In genomic region chr12:32454075-32454474, GRCh38 we compare ENCODE assay signal across 13 cellular contexts. TPM values are rescaled to one million over a fixed set of nuclear protein-coding genes. Genes with fewer than 3 reads are reported as not detected.
DNase-seq lines count a peak whose midpoint lies in the region; ATAC-seq and TF ChIP-seq lines count a peak whose summit lies in the region.
"Had no signal": no experiment of that assay in that cellular context is flagged by ENCODE, and none has a peak within 500 bp of the region (broad histone marks: within the 10 kb centered on the region; RNA-seq: fewer than 3 reads in every experiment).

No MANE protein-coding gene starts in this region.

- no peak overlapping the region for H2AK5ac ChIP-seq in mesendoderm (ENCODE audit: low read length)

- no peaks in the 10 kb centered on the region for H3K79me2 ChIP-seq in PC-3 (ENCODE audit: low read length)
- H3K79me2 ChIP-seq in mesendoderm (ENCODE audit: control insufficient read depth, insufficient read depth, low read length) = peaks cover 13% of the 10 kb centered on the region

- POLR2A ChIA-PET in PC-3 (lab: Charles Lee; ENCODE audit: unreplicated experiment) = no interaction called here

- no peak overlapping the region for H3K27ac Mint-ChIP-seq in progenitor cell of endocrine pancreas

- TF ChIP-seq CTCF in PC-3 (conservative IDR thresholded peaks at IDR 0.05; ENCODE audit: low read depth, low read length) = no peak
- no peak for TF ChIP-seq CTCF in epithelial cell of esophagus (IDR thresholded peaks at IDR 0.05; ENCODE audit: insufficient read depth, low read depth, low read length, missing control alignments)
- TF ChIP-seq CTCF in progenitor cell of endocrine pancreas (IDR thresholded peaks at IDR 0.05; ENCODE audit: unreplicated experiment) = no peak
- no peak for TF ChIP-seq CTCF in lower leg skin (IDR thresholded peaks at IDR 0.05)

- CTCF ChIA-PET in PC-3 (lab: Charles Lee) = no interaction called here

- no peak overlapping the region for H4K8ac ChIP-seq in mesendoderm (ENCODE audit: low read depth, low read length)

- no peak for TF ChIP-seq POLR2A in lower leg skin (IDR thresholded peaks at IDR 0.05)

- H3F3A ChIP-seq in PC-3 (ENCODE audit: low read length, unreplicated experiment) = no peaks in the 10 kb centered on the region

- intact Hi-C loops in PC-3 (cut with micrococcal nuclease) = loop anchor here (2.0 kb wide), 1 partner anchor 89 kb away; no protein-coding TSS in a partner anchor
- intact Hi-C loops in lower leg skin (cut with DNase I; ENCODE audit: low total_unique reads) = no loop called here

- no peaks in the 10 kb centered on the region for H3K9me2 ChIP-seq in PC-3 (replicated peaks; ENCODE audit: low read length)

- no peaks in the 10 kb centered on the region for H3K9me3 Mint-ChIP-seq in progenitor cell of endocrine pancreas (ENCODE audit: low read depth)

- H3K56ac ChIP-seq in mesendoderm (ENCODE audit: low read length) = no peak overlapping the region

- peaks cover 34% of the 10 kb centered on the region for H3K4me1 ChIP-seq in PC-3 (ENCODE audit: insufficient read depth, low read length)
- no peaks in the 10 kb centered on the region for H3K4me1 ChIP-seq in mesendoderm (ENCODE audit: control insufficient read depth, low read depth, low read length)

- H3K4ac ChIP-seq in mesendoderm (ENCODE audit: low read depth, low read length) = no peak overlapping the region

- H3K36me3 ChIP-seq in PC-3 (ENCODE audit: low read depth, low read length) (no peaks in the 10 kb centered on the region), mesendoderm (ENCODE audit: control insufficient read depth, insufficient read depth, low read length) (no peaks in the 10 kb centered on the region)

- no peaks in the 10 kb centered on the region for H3K27me3 Mint-ChIP-seq in progenitor cell of endocrine pancreas

- H2BK5ac ChIP-seq in mesendoderm (ENCODE audit: low read length) = no peak overlapping the region

- H3K36me3 Mint-ChIP-seq in progenitor cell of endocrine pancreas (ENCODE audit: insufficient read depth) = no peaks in the 10 kb centered on the region

- no peak overlapping the region for H4K5ac ChIP-seq in mesendoderm (ENCODE audit: low read length)

- H2BK120ac ChIP-seq in mesendoderm (ENCODE audit: low read depth, low read length) = no peak overlapping the region

- no peaks in the 10 kb centered on the region for H4K20me1 ChIP-seq in PC-3 (ENCODE audit: low read length)

- H3K27me3 ChIP-seq in PC-3 (ENCODE audit: low read length) (no peaks in the 10 kb centered on the region), mesendoderm (ENCODE audit: insufficient read depth, low read length, poor library complexity) (no peaks in the 10 kb centered on the region)

- H2BK15ac ChIP-seq in mesendoderm (replicated peaks; ENCODE audit: low read depth) = no peak overlapping the region

- peaks cover 2% of the 10 kb centered on the region for H3K79me1 ChIP-seq in mesendoderm (ENCODE audit: low read length)

- no peak overlapping the region for H3K23ac ChIP-seq in mesendoderm (ENCODE audit: low read length)

- H3K4me2 ChIP-seq in PC-3 (ENCODE audit: low read length) (peak overlapping the region; percentile 84), mesendoderm (ENCODE audit: low read length) (no peak overlapping the region)

- no peak overlapping the region for H3K4me3 Mint-ChIP-seq in progenitor cell of endocrine pancreas (ENCODE audit: low read depth)

- H3K18ac ChIP-seq in mesendoderm (ENCODE audit: low read length) = no peak overlapping the region

- ATAC-seq in PC-3 = peak; percentile 84
- ATAC-seq in HG03135 (IDR thresholded peaks at IDR 0.05; ENCODE audit: unreplicated experiment) = no peak

- BruUV-seq in PC-3 (replicated peaks; lab: Mats Ljungman, UMichigan) = no TSS peak

- no CpG with 5 or more reads among the region's 3 CpGs for WGBS in mesendoderm (ENCODE audit: extremely low coverage, insufficient coverage, low lambda C conversion rate)
- whole genome bisulfite sequencing in lower leg skin, 2 donors = 23 to 26% methylated on average over 3 of the region's 3 CpGs

- H3K9ac ChIP-seq in PC-3 (ENCODE audit: low read length) (no peak overlapping the region), mesendoderm (ENCODE audit: low read length) (no peak overlapping the region)

- H2AFZ ChIP-seq in PC-3 (ENCODE audit: low read length) = peak overlapping the region; percentile 73

- no peaks in the 10 kb centered on the region for H3K9me3 ChIP-seq in PC-3 (ENCODE audit: low read length)

- H3K4me3 ChIP-seq in PC-3 (ENCODE audit: low read length) = peak overlapping the region; percentile 50; the same call in 1 of the 2 replicates
- no peak overlapping the region for H3K4me3 ChIP-seq in epithelial cell of esophagus (ENCODE audit: low read length)
- H3K4me3 ChIP-seq in mesendoderm (ENCODE audit: low read length) = no peak overlapping the region
- no peak overlapping the region for H3K4me3 ChIP-seq in lower leg skin (ENCODE audit: low read depth, poor library complexity, severe bottlenecking)

- peak overlapping the region; percentile 28; the same call in 1 of the 2 replicates for H3K27ac ChIP-seq in PC-3 (ENCODE audit: low read length)
- no peak overlapping the region for H3K27ac ChIP-seq in mesendoderm (ENCODE audit: low read depth, low read length)

- DNase-seq in AG20443 (ENCODE audit: low spot score) = peak; percentile 58
- peak; percentile 68 for DNase-seq in PC-3
- peak; percentile 73 for DNase-seq in epithelial cell of esophagus (ENCODE audit: low read depth)
- DNase-seq in mesendoderm = peak; percentile 95
- DNase-seq in progenitor cell of endocrine pancreas (ENCODE audit: low spot score, unreplicated experiment) = no peak
- no peak for DNase-seq in lower leg skin (ENCODE audit: low spot score in 2 of 2)
- DNase-seq in T1000 (lab: John Stamatoyannopoulos, UW) = no peak
- DNase-seq: activated effector memory CD4-positive, alpha-beta T cell treated with Interleukin-2 at 50 U/mL for 16 hours; H7; hippocampal formation; NCI-H2227 treated with DMSO at 0.1 percent for 48 hours; stimulated activated naive CD4-positive, alpha-beta T cell treated with Interleukin-2 at 50 U/mL for 16 hours had no signal

- peaks cover 28% of the 10 kb centered on the region for H3K4me1 Mint-ChIP-seq in progenitor cell of endocrine pancreas (ENCODE audit: low read depth)

RNA-seq across cellular contexts. Expression of gene FGD4, which starts 54.7 kb away (rescaled TPM):
- 3.2 and 3.9 TPM in 2 replicates for total RNA-seq in PC-3 (2014; rRNA removed)
- 8.2 TPM for polyA plus RNA-seq in mesendoderm (2013, experiment 1 of 2)
- 9.0 TPM for polyA plus RNA-seq in mesendoderm (2013, experiment 2 of 2)
- total RNA-seq in progenitor cell of endocrine pancreas = 83.8 and 85.6 TPM in 2 replicates
- total RNA-seq in lower leg skin = 10 to 100 TPM; 40.0 to 62.8 (median 52.0) TPM

Comparison
In these comparisons a context has a peak if more than half of its experiments do, and no peak if none do; other contexts are left out.
1. DNase-seq: peak in AG20443 (single experiment), PC-3 (single experiment), epithelial cell of esophagus (single experiment) and mesendoderm (single experiment); none in progenitor cell of endocrine pancreas (single experiment), lower leg skin (0 of 2) and T1000 (single experiment).